In the genomic region with DNA sequence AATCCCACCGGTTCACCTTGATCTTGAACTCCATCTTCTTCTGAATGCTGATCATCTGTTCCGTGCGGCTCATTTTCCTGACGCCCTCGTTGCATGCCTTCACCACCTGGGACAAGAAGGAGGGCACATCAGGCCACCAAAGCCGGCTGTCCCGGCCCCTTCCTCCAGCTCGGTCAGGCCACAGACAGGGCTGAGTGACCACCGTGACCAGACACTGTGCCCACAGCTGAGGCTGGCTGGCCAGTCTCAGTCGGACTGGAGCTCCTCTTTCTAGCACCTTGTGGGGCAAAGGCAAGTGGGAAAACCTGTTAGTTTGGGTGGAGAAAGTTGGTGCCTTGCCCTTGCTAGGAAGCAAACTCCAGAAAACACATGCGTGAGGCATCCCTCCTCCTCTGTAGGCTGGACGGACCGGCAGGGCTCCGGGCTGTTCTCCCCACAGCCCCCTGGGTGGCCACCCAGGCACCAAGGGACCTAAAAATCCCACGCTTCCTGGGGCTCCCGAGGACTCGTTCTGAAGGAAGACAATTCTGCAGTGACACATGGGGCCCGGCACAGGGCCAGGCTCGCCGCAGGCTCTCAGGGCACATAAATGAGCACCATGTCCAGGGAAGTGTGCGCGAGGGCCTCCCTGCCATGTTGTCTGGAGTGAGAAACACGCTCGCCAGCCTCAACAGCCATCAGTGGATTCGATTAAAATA, we compare ENCODE assay signal across 23 cellular contexts. TPM values are rescaled to one million over a fixed set of nuclear protein-coding genes. Genes with fewer than 3 reads are reported as not detected.
DNase-seq lines count a peak whose midpoint lies in the region; ATAC-seq and TF ChIP-seq lines count a peak whose summit lies in the region.
"Had no signal": no experiment of that assay in that cellular context is flagged by ENCODE, and none has a peak within 500 bp of the region (broad histone marks: within the 10 kb centered on the region; RNA-seq: fewer than 3 reads in every experiment).

No MANE protein-coding gene starts in this region.

- H3K4me1 ChIP-seq in right atrium auricular region, result no peaks in the 10 kb centered on the region
- H3K4me1 ChIP-seq in PC-3 (ENCODE audit: insufficient read depth, low read length), result peaks cover 10% of the 10 kb centered on the region; the same call in 1 of the 2 replicates
- no peaks in the 10 kb centered on the region for H3K4me1 ChIP-seq in upper lobe of right lung
- H3K4me1 ChIP-seq in Caco-2, result no peaks in the 10 kb centered on the region
- H3K4me1 ChIP-seq: BE2C, heart left ventricle, stomach, thyroid gland had no signal

- H4K20me1 ChIP-seq in PC-3 (ENCODE audit: low read length), result no peaks in the 10 kb centered on the region

- H3K4me3 ChIP-seq in right atrium auricular region (no peak overlapping the region), PC-3 (ENCODE audit: low read length) (no peak overlapping the region), upper lobe of right lung (no peak overlapping the region), Caco-2 (ENCODE audit: low read depth, low read length) (no peak overlapping the region)
- H3K4me3 ChIP-seq: heart left ventricle, smooth muscle cell, stomach, thyroid gland had no signal

- BruUV-seq in PC-3 (replicated peaks; lab: Mats Ljungman, UMichigan) (no TSS peak), Caco-2 (replicated peaks; lab: Mats Ljungman, UMichigan) (no TSS peak)

- no peaks in the 10 kb centered on the region for H3K9me3 ChIP-seq in right atrium auricular region
- H3K9me3 ChIP-seq in PC-3 (ENCODE audit: low read length), result no peaks in the 10 kb centered on the region
- H3K9me3 ChIP-seq in upper lobe of right lung, result no peaks in the 10 kb centered on the region
- no peaks in the 10 kb centered on the region for H3K9me3 ChIP-seq in Caco-2
- H3K9me3 ChIP-seq: BE2C, heart left ventricle, stomach, thyroid gland had no signal

- intact Hi-C loops in Right ventricle myocardium superior (cut with DNase I) (no loop called here), PC-3 (cut with micrococcal nuclease) (no loop called here), upper lobe of right lung (cut with DNase I) (no loop called here), Caco-2 (cut with micrococcal nuclease; ENCODE audit: unreplicated experiment) (no loop called here)

- H2AFZ ChIP-seq in PC-3 (ENCODE audit: low read length), result no peak overlapping the region

- H3K36me3 Mint-ChIP-seq in Caco-2 (ENCODE audit: insufficient read depth, unreplicated experiment), result no peaks in the 10 kb centered on the region

- H3K27me3 ChIP-seq in right atrium auricular region (no peaks in the 10 kb centered on the region), PC-3 (ENCODE audit: low read length) (no peaks in the 10 kb centered on the region), upper lobe of right lung (peaks cover 7% of the 10 kb centered on the region), Caco-2 (replicated peaks; ENCODE audit: control insufficient read depth, insufficient read depth, low read length) (no peaks in the 10 kb centered on the region)
- H3K27me3 ChIP-seq: BE2C, thyroid gland had no signal

- H3K27ac ChIP-seq in right atrium auricular region, result no peak overlapping the region
- no peak overlapping the region for H3K27ac ChIP-seq in PC-3 (ENCODE audit: low read length)
- H3K27ac ChIP-seq in upper lobe of right lung, result no peak overlapping the region
- H3K27ac ChIP-seq: heart left ventricle, stomach, thyroid gland had no signal

- no peaks in the 10 kb centered on the region for H3K36me3 ChIP-seq in right atrium auricular region
- peaks cover 10% of the 10 kb centered on the region for H3K36me3 ChIP-seq in PC-3 (ENCODE audit: low read depth, low read length)
- no peaks in the 10 kb centered on the region for H3K36me3 ChIP-seq in upper lobe of right lung
- no peaks in the 10 kb centered on the region; the same call in 1 of the 2 replicates for H3K36me3 ChIP-seq in Caco-2 (ENCODE audit: control insufficient read depth, insufficient read depth, low read length)
- H3K36me3 ChIP-seq: BE2C, heart left ventricle, stomach, thyroid gland had no signal

- ATAC-seq in Right ventricle myocardium superior (ENCODE audit: poor library complexity) (no peak), PC-3 (peak; percentile 13; the same call in 1 of the 2 replicates), upper lobe of right lung (no peak), GM21526 (IDR thresholded peaks at IDR 0.05; ENCODE audit: low FRiP score, unreplicated experiment) (no peak), HG03469 (IDR thresholded peaks at IDR 0.05; ENCODE audit: unreplicated experiment) (no peak)
- ATAC-seq: activated CD4-positive, alpha-beta T cell treated with anti-CD3 and anti-CD28 coated beads for 36 hours; heart left ventricle had no signal

- no peak overlapping the region for H3K27ac Mint-ChIP-seq in Caco-2 (ENCODE audit: unreplicated experiment)
- H3K27ac Mint-ChIP-seq: activated CD4-positive, alpha-beta T cell treated with anti-CD3 and anti-CD28 coated beads for 36 hours had no signal

- H3F3A ChIP-seq in PC-3 (ENCODE audit: low read length, unreplicated experiment), result no peaks in the 10 kb centered on the region

- DNase-seq in Right ventricle myocardium superior (peak; percentile 29), right atrium auricular region (ENCODE audit: low spot score) (no peak), PC-3 (peak; percentile 60), islet precursor cell (peak; percentile 48), upper lobe of right lung (peak; percentile 61), Caco-2 (no peak)
- DNase-seq: activated CD4-positive, alpha-beta T cell treated with anti-CD3 and anti-CD28 coated beads for 36 hours; activated naive CD4-positive, alpha-beta T cell; BE2C; DMS53; KBM-7; mesendoderm; MM.1S; NCI-H2029 treated with DMSO at 0.1 percent for 48 hours; NCI-H526; stimulated activated CD4-positive, alpha-beta T cell treated with anti-CD3 and anti-CD28 coated beads, Interleukin-2, amount 100 ng/mL, for 24 hours; stomach; T-helper 2 cell; thyroid gland had no signal

- no peaks in the 10 kb centered on the region for H3K79me2 ChIP-seq in PC-3 (ENCODE audit: low read length)

- H3K27me3 Mint-ChIP-seq in Caco-2 (ENCODE audit: insufficient read depth, unreplicated experiment), result no peaks in the 10 kb centered on the region

- CTCF ChIA-PET in PC-3 (lab: Charles Lee) (no interaction called here), Caco-2 (lab: Charles Lee) (no interaction called here)

- TF ChIP-seq CTCF in right atrium auricular region (IDR thresholded peaks at IDR 0.05) (no peak), PC-3 (conservative IDR thresholded peaks at IDR 0.05; ENCODE audit: low read depth, low read length) (no peak), upper lobe of right lung (IDR thresholded peaks at IDR 0.05) (no peak), Caco-2 (IDR thresholded peaks at IDR 0.05; ENCODE audit: insufficient read depth in 1 of 2, low read depth in 1 of 2, low read length in 1 of 2, severe bottlenecking in 1 of 2, unreplicated experiment in 1 of 2) (no peak)

- no peaks in the 10 kb centered on the region for H3K4me1 Mint-ChIP-seq in Caco-2 (ENCODE audit: low read depth, unreplicated experiment)
- H3K4me1 Mint-ChIP-seq: activated CD4-positive, alpha-beta T cell treated with anti-CD3 and anti-CD28 coated beads for 36 hours had no signal

- H3K4me3 Mint-ChIP-seq in Caco-2 (ENCODE audit: unreplicated experiment), result no peak overlapping the region
- H3K4me3 Mint-ChIP-seq: activated CD4-positive, alpha-beta T cell treated with anti-CD3 and anti-CD28 coated beads for 36 hours had no signal

- H3K9me3 Mint-ChIP-seq in Caco-2 (ENCODE audit: unreplicated experiment), result no peaks in the 10 kb centered on the region

- no peak overlapping the region for H3K9ac ChIP-seq in PC-3 (ENCODE audit: low read length)

- H3K4me2 ChIP-seq in PC-3 (ENCODE audit: low read length), result no peak overlapping the region
- H3K4me2 ChIP-seq: smooth muscle cell had no signal

- no peaks in the 10 kb centered on the region for H3K9me2 ChIP-seq in PC-3 (replicated peaks; ENCODE audit: low read length)

- POLR2A ChIA-PET in PC-3 (lab: Charles Lee; ENCODE audit: unreplicated experiment), result no interaction called here
- POLR2A ChIA-PET in Caco-2 (lab: Charles Lee), result no interaction called here

RNA-seq across cellular contexts. Expression of gene SNORC, which starts 15.3 kb away (rescaled TPM):
- 0.70 TPM for total RNA-seq in Right ventricle myocardium superior
- under 1 TPM; 0.12 to 0.30 TPM for total RNA-seq in right atrium auricular region
- 11.1 and 14.3 TPM in 2 replicates for total RNA-seq in PC-3 (2014; rRNA removed)
- 0.96 TPM for total RNA-seq in upper lobe of right lung
- 4.3 and 4.8 TPM in 2 replicates for total RNA-seq in Caco-2 (2022)

Comparison
In these comparisons a context has a peak if more than half of its experiments do, and no peak if none do; other contexts are left out.
1. DNase-seq: peak in Right ventricle myocardium superior (single experiment), PC-3 (single experiment), islet precursor cell (single experiment) and upper lobe of right lung (single experiment); none in right atrium auricular region (single experiment) and Caco-2 (0 of 2).